1 cellular context compared by ENCODE assay signal in the genomic region with DNA sequence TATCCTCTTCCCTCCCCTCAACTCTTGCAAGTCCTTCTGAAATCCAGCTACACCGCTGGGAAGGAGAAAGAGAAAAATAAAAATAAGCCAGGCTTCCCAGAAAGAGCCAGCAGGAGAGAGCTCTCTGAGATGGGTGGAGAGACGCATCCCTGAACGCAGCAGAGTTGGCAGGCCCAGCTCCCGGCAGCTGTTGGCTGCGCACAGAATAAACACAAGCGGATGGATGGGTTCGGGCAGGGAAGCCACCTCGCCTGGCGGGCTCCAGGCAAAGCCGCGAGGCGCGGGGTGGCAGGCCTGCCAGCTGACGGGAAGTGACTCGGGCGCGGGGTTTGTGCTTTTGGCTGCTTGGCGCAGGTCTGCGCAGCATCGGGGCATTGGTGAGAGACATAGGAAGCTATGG.
TF ChIP-seq lines count a peak whose summit lies in the region.

No MANE protein-coding gene starts in this region.

TF ChIP-seq in IMR-90, 13 proteins besides CTCF, POLR2A, EP300 and RAD21 (continued from another document):
- no peak for TF ChIP-seq MAZ (IDR thresholded peaks at IDR 0.05; ENCODE audit: borderline replicate concordance, low read depth, low read length)
- TF ChIP-seq NFE2L2 (IDR thresholded peaks at IDR 0.05; ENCODE audit: low read depth, low read length), result no peak
- TF ChIP-seq MAFK (IDR thresholded peaks at IDR 0.05; ENCODE audit: low read depth, low read length), result no peak
- TF ChIP-seq BHLHE40 (IDR thresholded peaks at IDR 0.05; ENCODE audit: low read depth, low read length), result no peak
- no peak for TF ChIP-seq RCOR1 (IDR thresholded peaks at IDR 0.05; ENCODE audit: insufficient replicate concordance, low read length)
- TF ChIP-seq CEBPB (IDR thresholded peaks at IDR 0.05; ENCODE audit: low read depth, low read length), result no peak
- no peak for TF ChIP-seq RFX5 (IDR thresholded peaks at IDR 0.05; ENCODE audit: low read depth, low read length)
- TF ChIP-seq, protein P1, sequence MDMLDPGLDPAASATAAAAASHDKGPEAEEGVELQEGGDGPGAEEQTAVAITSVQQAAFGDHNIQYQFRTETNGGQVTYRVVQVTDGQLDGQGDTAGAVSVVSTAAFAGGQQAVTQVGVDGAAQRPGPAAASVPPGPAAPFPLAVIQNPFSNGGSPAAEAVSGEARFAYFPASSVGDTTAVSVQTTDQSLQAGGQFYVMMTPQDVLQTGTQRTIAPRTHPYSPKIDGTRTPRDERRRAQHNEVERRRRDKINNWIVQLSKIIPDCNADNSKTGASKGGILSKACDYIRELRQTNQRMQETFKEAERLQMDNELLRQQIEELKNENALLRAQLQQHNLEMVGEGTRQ (IDR thresholded peaks at IDR 0.05; ENCODE audit: low read depth, low read length), result no peak
- no peak for TF ChIP-seq CHD1 (IDR thresholded peaks at IDR 0.05; ENCODE audit: low read depth, low read length)
- no peak for TF ChIP-seq MXI1 (IDR thresholded peaks at IDR 0.05; ENCODE audit: borderline replicate concordance, low read depth, low read length)
- TF ChIP-seq FOS (IDR thresholded peaks at IDR 0.05; ENCODE audit: low read depth, low read length), result no peak
